In genomic region chr9:137204731-137205125, GRCh38 we compare ENCODE assay signal across 9 cellular contexts. TPM values are rescaled to one million over a fixed set of nuclear protein-coding genes. Genes with fewer than 3 reads are reported as not detected.
DNase-seq lines count a peak whose midpoint lies in the region; ATAC-seq, FAIRE-seq and TF ChIP-seq lines count a peak whose summit lies in the region.
"Had no signal": no experiment of that assay in that cellular context is flagged by ENCODE, and none has a peak within 500 bp of the region (broad histone marks: within the 10 kb centered on the region; RNA-seq: fewer than 3 reads in every experiment).

No MANE protein-coding gene starts in this region.

- CTCF ChIA-PET in SK-N-SH (lab: Yijun Ruan, JAX) = interaction anchor here (0.8 to 2.5 kb wide), 6 partner anchors 15 to 155 kb away, joined by 4 to 9 read pairs (median 4); partner anchors contain the start of gene RNF224

- no peak for TF ChIP-seq CTCF in SK-N-SH (IDR thresholded peaks at IDR 0.05)
- no peak for TF ChIP-seq CTCF in kidney (IDR thresholded peaks at IDR 0.05; ENCODE audit: borderline replicate concordance, extremely low read depth, insufficient read depth)

- FAIRE-seq in kidney (lab: Jason Lieb, UNC) = no peak
- FAIRE-seq: A204.1 had no signal

- no peaks in the 10 kb centered on the region for H3K27me3 Mint-ChIP-seq in activated naive CD8-positive, alpha-beta T cell treated with anti-CD3 and anti-CD28 coated beads for 36 hours

- intact Hi-C loops in kidney (cut with DNase I) = no loop called here

- POLR2A ChIA-PET in SK-N-SH (lab: Yijun Ruan, JAX) = interaction anchor here (0.6 to 1.5 kb wide), 9 partner anchors 9 to 165 kb away, joined by 3 to 6 read pairs (median 3); partner anchors contain the start of genes RNF224 and SSNA1

- WGBS in SK-N-SH (ENCODE audit: low lambda C conversion rate) = 4% methylated on average over 13 of the region's 21 CpGs

- H3K9ac ChIP-seq in SK-N-SH = peak overlapping the region; percentile 99
- peak overlapping the region; percentile 65 to 88 for H3K9ac ChIP-seq in kidney (ENCODE audit: low read length in 2 of 2)
- H3K9ac ChIP-seq in subcutaneous abdominal adipose tissue (ENCODE audit: low read length in 5 of 5) = peak overlapping the region; percentile 68 to 94 (median 92)

- ATAC-seq in SK-N-SH treated with all-trans-retinoic acid at 6 μM for 48 hours = no peak
- no peak for ATAC-seq in GM19452 (IDR thresholded peaks at IDR 0.05; ENCODE audit: unreplicated experiment)

- H3K4me3 ChIP-seq in SK-N-SH (ENCODE audit: low read depth in 2 of 2, low read length in 1 of 2) (peak overlapping the region; percentile 87 to 100), kidney (ENCODE audit: low read length in 2 of 2) (peak overlapping the region; percentile 94 to 97), subcutaneous abdominal adipose tissue (ENCODE audit: low read depth in 1 of 5, low read length in 5 of 5) (peak overlapping the region; percentile 76 to 97 (median 96))

- H3K27ac Mint-ChIP-seq in activated naive CD8-positive, alpha-beta T cell treated with anti-CD3 and anti-CD28 coated beads for 36 hours = peak overlapping the region; percentile 93

- H3K4me3 Mint-ChIP-seq in activated naive CD8-positive, alpha-beta T cell treated with anti-CD3 and anti-CD28 coated beads for 36 hours = peak overlapping the region; percentile 95

- TF ChIP-seq RAD21 in SK-N-SH (IDR thresholded peaks at IDR 0.05; ENCODE audit: low read length) = no peak

- H3K4me1 ChIP-seq in SK-N-SH (ENCODE audit: control insufficient read depth in 1 of 2, insufficient read depth in 2 of 2, low read depth in 1 of 2, low read length in 1 of 2) = peaks cover 11 to 38% of the 10 kb centered on the region in 2 experiments
- peaks cover 13 to 37% of the 10 kb centered on the region in 2 donors for H3K4me1 ChIP-seq in kidney (ENCODE audit: control insufficient read depth in 1 of 2, insufficient read depth in 1 of 2, low read depth in 1 of 2, low read length in 2 of 2)
- peaks cover 16 to 55% (median 54%) of the 10 kb centered on the region in 5 donors for H3K4me1 ChIP-seq in subcutaneous abdominal adipose tissue (ENCODE audit: control insufficient read depth in 5 of 5, insufficient read depth in 5 of 5, low read length in 5 of 5)

- TF ChIP-seq EP300 in SK-N-SH (IDR thresholded peaks at IDR 0.05; ENCODE audit: borderline replicate concordance in 1 of 2, low read depth in 1 of 2, low read length in 1 of 2) = no peak

- no peaks in the 10 kb centered on the region for H3K9me2 ChIP-seq in SK-N-SH

- peaks cover 45% of the 10 kb centered on the region for H3K4me1 Mint-ChIP-seq in activated naive CD8-positive, alpha-beta T cell treated with anti-CD3 and anti-CD28 coated beads for 36 hours

- H2AFZ ChIP-seq in SK-N-SH (ENCODE audit: low read depth) = peak overlapping the region; percentile 56; the same call in 1 of the 2 replicates

- H3K36me3 Mint-ChIP-seq in activated naive CD8-positive, alpha-beta T cell treated with anti-CD3 and anti-CD28 coated beads for 36 hours = peaks cover 18% of the 10 kb centered on the region

- peaks cover 69% of the 10 kb centered on the region for H3K79me2 ChIP-seq in SK-N-SH (ENCODE audit: insufficient read depth)

- H3K27me3 ChIP-seq in SK-N-SH (ENCODE audit: insufficient read depth) = no peaks in the 10 kb centered on the region
- no peaks in the 10 kb centered on the region for H3K27me3 ChIP-seq in subcutaneous abdominal adipose tissue (ENCODE audit: control insufficient read depth in 5 of 5, insufficient read depth in 4 of 5, low read length in 5 of 5)

- no peak overlapping the region; a peak in 1 of 4 replicates for H3K27ac ChIP-seq in SK-N-SH (ENCODE audit: low read depth in 2 of 2, low read length in 1 of 2)
- no peak overlapping the region for H3K27ac ChIP-seq in kidney (ENCODE audit: low read depth in 2 of 2, low read length in 2 of 2)
- H3K27ac ChIP-seq in subcutaneous abdominal adipose tissue (ENCODE audit: low read depth, low read length) = peak overlapping the region; percentile 78

- no peak for DNase-seq in SK-N-SH
- no peak for DNase-seq in activated naive CD8-positive, alpha-beta T cell treated with anti-CD3 and anti-CD28 coated beads for 36 hours
- no peak for DNase-seq in kidney
- no peak for DNase-seq in hippocampal formation (lab: John Stamatoyannopoulos, UW)
- DNase-seq in T-helper 9 cell = no peak

- H3K9me3 Mint-ChIP-seq in activated naive CD8-positive, alpha-beta T cell treated with anti-CD3 and anti-CD28 coated beads for 36 hours = no peaks in the 10 kb centered on the region

- H3K9me3 ChIP-seq in SK-N-SH (no peaks in the 10 kb centered on the region), kidney (ENCODE audit: control insufficient read depth in 1 of 2, low read length in 2 of 2) (no peaks in the 10 kb centered on the region), subcutaneous abdominal adipose tissue (ENCODE audit: control insufficient read depth in 5 of 5, low read length in 5 of 5) (no peaks in the 10 kb centered on the region)

- peaks cover 14% of the 10 kb centered on the region for H3F3A ChIP-seq in SK-N-SH (replicated peaks; ENCODE audit: insufficient read depth)

- H3K4me2 ChIP-seq in SK-N-SH = peak overlapping the region; percentile 100

- H3K36me3 ChIP-seq in SK-N-SH (replicated peaks in 1 of 2; ENCODE audit: control insufficient read depth in 1 of 2, insufficient read depth in 2 of 2, low read length in 1 of 2) = no peaks in the 10 kb centered on the region
- no peaks in the 10 kb centered on the region for H3K36me3 ChIP-seq in kidney (ENCODE audit: control insufficient read depth in 1 of 2, insufficient read depth in 2 of 2, low read length in 2 of 2)
- peaks cover 0 to 7% (median 2%) of the 10 kb centered on the region in 5 donors for H3K36me3 ChIP-seq in subcutaneous abdominal adipose tissue (ENCODE audit: control insufficient read depth in 5 of 5, insufficient read depth in 5 of 5, low read length in 5 of 5)

- no peaks in the 10 kb centered on the region for H4K20me1 ChIP-seq in SK-N-SH (ENCODE audit: insufficient read depth)

TF ChIP-seq in SK-N-SH, 30 proteins besides CTCF, POLR2A, EP300 and RAD21:
- TF ChIP-seq JUND (IDR thresholded peaks at IDR 0.05) = no peak
- no peak for TF ChIP-seq TCF12 (IDR thresholded peaks at IDR 0.05)
- no peak for TF ChIP-seq CHD2 (IDR thresholded peaks at IDR 0.05; ENCODE audit: low read length, partially characterized antibody)
- no peak for TF ChIP-seq RFX5 (IDR thresholded peaks at IDR 0.05; ENCODE audit: low read length)
- TF ChIP-seq MXI1 (IDR thresholded peaks at IDR 0.05; ENCODE audit: low read depth, low read length) = no peak
- no peak for TF ChIP-seq GABPA (IDR thresholded peaks at IDR 0.05; ENCODE audit: low read depth)

TF ChIP-seq in SK-N-SH treated with all-trans-retinoic acid at 6 μM for 48 hours, 23 proteins besides CTCF, POLR2A, EP300 and RAD21 (continues in another document):
- TF ChIP-seq CSDC2 (CRISPR knock-in tag; IDR thresholded peaks at IDR 0.05) (no peak), GLIS3 (CRISPR knock-in tag; IDR thresholded peaks at IDR 0.05) (no peak), TCF4 (CRISPR knock-in tag; IDR thresholded peaks at IDR 0.05; ENCODE audit: borderline replicate concordance) (no peak), ARNTL (CRISPR knock-in tag; IDR thresholded peaks at IDR 0.05; ENCODE audit: borderline replicate concordance, low read depth) (no peak)

RNA-seq across cellular contexts. Expression of gene TMEM203, which starts 0.7 kb away (rescaled TPM):
- polyA plus RNA-seq in SK-N-SH (2012; rRNA removed) = 55.6 and 57.0 TPM in 2 replicates
- 52.2 and 56.4 TPM in 2 replicates for polyA plus RNA-seq in SK-N-SH (2012; cell fraction: cytosol; rRNA removed)
- polyA plus RNA-seq in SK-N-SH (2012; cell fraction: nucleus; rRNA removed) = 23.8 and 26.0 TPM in 2 replicates
- 10 to 100 TPM; 37.9 TPM for total RNA-seq in activated naive CD8-positive, alpha-beta T cell treated with anti-CD3 and anti-CD28 coated beads for 36 hours
- 36.3 TPM for total RNA-seq in kidney
- 53.5 TPM for polyA plus RNA-seq in kidney (ENCODE audit: insufficient read depth, low read depth, low replicate concordance)

RNA-seq across cellular contexts. Expression of gene NDOR1, which starts 0.8 kb away (rescaled TPM):
- polyA plus RNA-seq in SK-N-SH (2012; rRNA removed) = 7.9 and 8.6 TPM in 2 replicates
- 1.9 and 3.1 TPM in 2 replicates for polyA plus RNA-seq in SK-N-SH (2012; cell fraction: cytosol; rRNA removed)
- polyA plus RNA-seq in SK-N-SH (2012; cell fraction: nucleus; rRNA removed) = 53.4 and 68.6 TPM in 2 replicates
- total RNA-seq in activated naive CD8-positive, alpha-beta T cell treated with anti-CD3 and anti-CD28 coated beads for 36 hours = 10 to 100 TPM; 37.6 to 38.8 TPM
- total RNA-seq in kidney = 17.8 TPM
- 5.9 TPM for polyA plus RNA-seq in kidney (ENCODE audit: insufficient read depth, low read depth, low replicate concordance)

RNA-seq across cellular contexts. Expression of gene TPRN, which starts 4.2 kb away (rescaled TPM):
- polyA plus RNA-seq in SK-N-SH (2012; rRNA removed) (4.4 and 5.2 TPM in 2 replicates), kidney (ENCODE audit: insufficient read depth, low read depth, low replicate concordance) (47.2 TPM)
- polyA plus RNA-seq in SK-N-SH (2012; cell fraction: cytosol; rRNA removed) = 2.8 and 3.7 TPM in 2 replicates
- 9.6 and 15.0 TPM in 2 replicates for polyA plus RNA-seq in SK-N-SH (2012; cell fraction: nucleus; rRNA removed)
- 1 to 10 TPM; 7.3 to 7.6 TPM for total RNA-seq in activated naive CD8-positive, alpha-beta T cell treated with anti-CD3 and anti-CD28 coated beads for 36 hours
- 49.5 TPM for total RNA-seq in kidney

RNA-seq across cellular contexts. Expression of gene SSNA1, which starts 16.3 kb away (rescaled TPM):
- 100 and 124 TPM in 2 replicates for polyA plus RNA-seq in SK-N-SH (2012; rRNA removed)
- polyA plus RNA-seq in SK-N-SH (2012; cell fraction: cytosol; rRNA removed) = 63.2 and 93.5 TPM in 2 replicates
- 49.5 and 65.7 TPM in 2 replicates for polyA plus RNA-seq in SK-N-SH (2012; cell fraction: nucleus; rRNA removed)
- total RNA-seq in activated naive CD8-positive, alpha-beta T cell treated with anti-CD3 and anti-CD28 coated beads for 36 hours = 10 to 100 TPM; 78.1 to 80.1 TPM
- 52.5 TPM for total RNA-seq in kidney
- polyA plus RNA-seq in kidney (ENCODE audit: insufficient read depth, low read depth, low replicate concordance) = 131 TPM

RNA-seq across cellular contexts. Expression of gene ANAPC2, which starts 16.4 kb away (rescaled TPM):
- polyA plus RNA-seq in SK-N-SH (2012; rRNA removed) (35.1 and 37.7 TPM in 2 replicates), kidney (ENCODE audit: insufficient read depth, low read depth, low replicate concordance) (19.9 TPM)
- 8.3 and 13.2 TPM in 2 replicates for polyA plus RNA-seq in SK-N-SH (2012; cell fraction: cytosol; rRNA removed)
- polyA plus RNA-seq in SK-N-SH (2012; cell fraction: nucleus; rRNA removed) = 195 and 222 TPM in 2 replicates
- 10 to 100 TPM; 42.6 to 48.3 TPM for total RNA-seq in activated naive CD8-positive, alpha-beta T cell treated with anti-CD3 and anti-CD28 coated beads for 36 hours
- 57.2 TPM for total RNA-seq in kidney
